ENCODE assay signal across 8 cellular contexts in genomic region chr22:28025333-28025732, GRCh38.
"Had no signal": no experiment of that assay in that cellular context is flagged by ENCODE, and none has a peak within 500 bp of the region (broad histone marks: within the 10 kb centered on the region; RNA-seq: fewer than 3 reads in every experiment).

No MANE protein-coding gene starts in this region.

- ATAC-seq: activated CD8-positive, alpha-beta T cell treated with anti-CD3 and anti-CD28 coated beads, Interleukin-2, amount 10 ng/mL, durations not matched to agents 7 days and 5 days; naive thymus-derived CD4-positive, alpha-beta T cell had no signal

- H3K9me3 ChIP-seq: tibial artery had no signal

- H3K27me3 ChIP-seq: brain microvascular endothelial cell, tibial artery had no signal

- H3K36me3 ChIP-seq: brain microvascular endothelial cell had no signal

- H3K27ac ChIP-seq: brain microvascular endothelial cell, tibial artery had no signal

- H3K4me3 ChIP-seq: lung, tibial artery had no signal

- DNase-seq: activated CD8-positive, alpha-beta T cell treated with anti-CD3 and anti-CD28 coated beads, Interleukin-2, amount 10 ng/mL, durations not matched to agents 7 days and 5 days; brain microvascular endothelial cell; occipital lobe; stimulated activated CD4-positive, alpha-beta T cell treated with anti-CD3 and anti-CD28 coated beads, Interleukin-4, amount 100 ng/mL, for 4 hours; T-helper 9 cell had no signal
